In the genomic region with DNA sequence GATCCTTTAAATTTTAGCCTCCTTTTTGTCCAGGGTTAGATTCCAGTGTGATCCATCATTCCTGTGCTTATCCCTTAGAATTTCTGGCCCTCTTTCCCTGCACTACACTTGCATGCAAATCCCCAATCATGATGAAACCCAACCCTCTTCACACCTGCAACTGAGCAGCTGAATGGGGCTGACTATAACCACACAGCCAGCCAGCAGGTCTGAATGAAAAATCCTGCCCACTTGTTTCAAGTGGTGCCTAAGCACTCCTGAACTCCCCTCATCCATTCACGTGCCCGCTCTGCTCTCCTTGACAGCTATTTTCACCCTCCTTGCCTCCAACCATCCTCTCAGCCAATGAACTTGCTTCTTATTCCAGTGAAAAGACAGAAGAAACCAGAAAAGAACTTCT, we compare ENCODE assay signal across 1 cellular context.
TF ChIP-seq lines count a peak whose summit lies in the region.

No MANE protein-coding gene starts in this region.

TF ChIP-seq in GM23338, 12 proteins besides CTCF, POLR2A, EP300 and RAD21 (continued from another document):
- TF ChIP-seq, protein P1, sequence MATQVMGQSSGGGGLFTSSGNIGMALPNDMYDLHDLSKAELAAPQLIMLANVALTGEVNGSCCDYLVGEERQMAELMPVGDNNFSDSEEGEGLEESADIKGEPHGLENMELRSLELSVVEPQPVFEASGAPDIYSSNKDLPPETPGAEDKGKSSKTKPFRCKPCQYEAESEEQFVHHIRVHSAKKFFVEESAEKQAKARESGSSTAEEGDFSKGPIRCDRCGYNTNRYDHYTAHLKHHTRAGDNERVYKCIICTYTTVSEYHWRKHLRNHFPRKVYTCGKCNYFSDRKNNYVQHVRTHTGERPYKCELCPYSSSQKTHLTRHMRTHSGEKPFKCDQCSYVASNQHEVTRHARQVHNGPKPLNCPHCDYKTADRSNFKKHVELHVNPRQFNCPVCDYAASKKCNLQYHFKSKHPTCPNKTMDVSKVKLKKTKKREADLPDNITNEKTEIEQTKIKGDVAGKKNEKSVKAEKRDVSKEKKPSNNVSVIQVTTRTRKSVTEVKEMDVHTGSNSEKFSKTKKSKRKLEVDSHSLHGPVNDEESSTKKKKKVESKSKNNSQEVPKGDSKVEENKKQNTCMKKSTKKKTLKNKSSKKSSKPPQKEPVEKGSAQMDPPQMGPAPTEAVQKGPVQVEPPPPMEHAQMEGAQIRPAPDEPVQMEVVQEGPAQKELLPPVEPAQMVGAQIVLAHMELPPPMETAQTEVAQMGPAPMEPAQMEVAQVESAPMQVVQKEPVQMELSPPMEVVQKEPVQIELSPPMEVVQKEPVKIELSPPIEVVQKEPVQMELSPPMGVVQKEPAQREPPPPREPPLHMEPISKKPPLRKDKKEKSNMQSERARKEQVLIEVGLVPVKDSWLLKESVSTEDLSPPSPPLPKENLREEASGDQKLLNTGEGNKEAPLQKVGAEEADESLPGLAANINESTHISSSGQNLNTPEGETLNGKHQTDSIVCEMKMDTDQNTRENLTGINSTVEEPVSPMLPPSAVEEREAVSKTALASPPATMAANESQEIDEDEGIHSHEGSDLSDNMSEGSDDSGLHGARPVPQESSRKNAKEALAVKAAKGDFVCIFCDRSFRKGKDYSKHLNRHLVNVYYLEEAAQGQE (IDR thresholded peaks at IDR 0.05; ENCODE audit: unreplicated experiment) = no peak
